In genomic region chr20:12394786-12395185, GRCh38 we compare ENCODE assay signal across 16 cellular contexts.
DNase-seq lines count a peak whose midpoint lies in the region; ATAC-seq, FAIRE-seq and TF ChIP-seq lines count a peak whose summit lies in the region.
"Had no signal": no experiment of that assay in that cellular context is flagged by ENCODE, and none has a peak within 500 bp of the region (broad histone marks: within the 10 kb centered on the region; RNA-seq: fewer than 3 reads in every experiment).

No MANE protein-coding gene starts in this region.

- POLR2A ChIA-PET in HepG2 (lab: Yijun Ruan, JAX) (no interaction called here), PC-9 (lab: Charles Lee; ENCODE audit: unreplicated experiment) (no interaction called here)

- H3K79me2 ChIP-seq in HepG2 (ENCODE audit: insufficient read depth, low read length) = no peaks in the 10 kb centered on the region
- no peaks in the 10 kb centered on the region for H3K79me2 ChIP-seq in PC-9 (ENCODE audit: low read depth)

- H3K9me3 ChIP-seq in HepG2 (ENCODE audit: low read length) = no peaks in the 10 kb centered on the region
- H3K9me3 ChIP-seq in right lobe of liver = no peaks in the 10 kb centered on the region
- peaks cover 3% of the 10 kb centered on the region; the same call in 1 of the 2 replicates for H3K9me3 ChIP-seq in PC-9 (ENCODE audit: insufficient read depth, low read depth)
- H3K9me3 ChIP-seq: psoas muscle, tibial artery had no signal

- no peaks in the 10 kb centered on the region; the same call in 1 of the 2 replicates for H3K9me2 ChIP-seq in PC-9 (ENCODE audit: insufficient read depth)

- H2AFZ ChIP-seq in HepG2 (ENCODE audit: low read length) (no peak overlapping the region), PC-9 (no peak overlapping the region)

- H3K27me3 ChIP-seq in HepG2 (ENCODE audit: control insufficient read depth in 1 of 2, insufficient read depth in 2 of 2, low read length in 2 of 2) (no peaks in the 10 kb centered on the region), right lobe of liver (no peaks in the 10 kb centered on the region), PC-9 (ENCODE audit: insufficient read depth, low read depth) (no peaks in the 10 kb centered on the region)
- H3K27me3 ChIP-seq: tibial artery had no signal

- in situ Hi-C loops in HepG2 (cut with HindIII; ENCODE audit: extremely low pct_ligation_motif_present, low pct_unique_long_range_greater_than_20kb) = no loop called here

- intact Hi-C loops in HepG2 (cut with micrococcal nuclease; ENCODE audit: unreplicated experiment) = no loop called here
- intact Hi-C loops in right lobe of liver (cut with DNase I) = no loop called here
- intact Hi-C loops in PC-9 (cut with micrococcal nuclease; ENCODE audit: unreplicated experiment) = no loop called here

- H3K4me2 ChIP-seq in HepG2 (ENCODE audit: low read depth, low read length) = no peak overlapping the region
- H3K4me2 ChIP-seq in PC-9 = peak overlapping the region; percentile 32; the same call in 1 of the 2 replicates

- ATAC-seq in HepG2 (peak; percentile 85), right lobe of liver (no peak), HG03045 (IDR thresholded peaks at IDR 0.05; ENCODE audit: unreplicated experiment) (no peak)
- ATAC-seq: left lobe of liver, psoas muscle had no signal

- TF ChIP-seq CTCF in HepG2 (CRISPR knock-in tag; IDR thresholded peaks at IDR 0.05) = peak; percentile 35
- TF ChIP-seq CTCF in right lobe of liver (IDR thresholded peaks at IDR 0.05) = no peak
- TF ChIP-seq CTCF in PC-9 (conservative IDR thresholded peaks at IDR 0.05) = no peak
- TF ChIP-seq CTCF in fibroblast of villous mesenchyme (IDR thresholded peaks at IDR 0.05; ENCODE audit: insufficient read depth, low read depth, low read length) = peak; percentile 6

- FAIRE-seq in HepG2 (lab: Jason Lieb, UNC) = no peak
- FAIRE-seq: astrocyte had no signal

- TF ChIP-seq EP300 in HepG2 (IDR thresholded peaks at IDR 0.05; ENCODE audit: low read depth in 2 of 2, low read length in 2 of 2) = no peak
- TF ChIP-seq EP300 in HepG2 (CRISPR knock-in tag; IDR thresholded peaks at IDR 0.05; ENCODE audit: borderline replicate concordance) = no peak

- H3K36me3 ChIP-seq in HepG2 (replicated peaks in 1 of 2; ENCODE audit: control insufficient read depth in 1 of 2, insufficient read depth in 2 of 2, low read length in 2 of 2) (no peaks in the 10 kb centered on the region), right lobe of liver (no peaks in the 10 kb centered on the region), PC-9 (ENCODE audit: low read depth) (no peaks in the 10 kb centered on the region)
- H3K36me3 ChIP-seq: tibial artery had no signal

- H3K4me3 ChIP-seq in HepG2 (replicated peaks in 1 of 3; ENCODE audit: insufficient read depth in 1 of 3, low read depth in 2 of 3, low read length in 3 of 3) = no peak overlapping the region
- no peak overlapping the region for H3K4me3 ChIP-seq in right lobe of liver
- no peak overlapping the region for H3K4me3 ChIP-seq in PC-9
- H3K4me3 ChIP-seq in fibroblast of villous mesenchyme (ENCODE audit: low read depth, low read length) = no peak overlapping the region
- H3K4me3 ChIP-seq: psoas muscle, tibial artery had no signal

- peaks cover 16% of the 10 kb centered on the region; the same call in 1 of the 2 replicates for H3F3A ChIP-seq in PC-9 (ENCODE audit: insufficient read depth, low read depth)

- DNase-seq in HepG2 (ENCODE audit: low spot score) (no peak), right lobe of liver (no peak), PC-9 (peak in 1 of 2 experiments; percentile 39), fibroblast of villous mesenchyme (ENCODE audit: low read depth) (peak; percentile 29), foreskin melanocyte (no peak), NOMO-1 (lab: John Stamatoyannopoulos, UW; ENCODE audit: unreplicated experiment in 2 of 2) (no peak)
- DNase-seq in activated CD8-positive, alpha-beta memory T cell treated with anti-CD3 and anti-CD28 coated beads for 24 hours = no peak
- DNase-seq: activated CD4-positive, alpha-beta T cell treated with anti-CD3 and anti-CD28 coated beads, Interleukin-2, amount 10 ng/mL, durations not matched to agents 7 days and 5 days; NCI-H1048; NCI-H446; psoas muscle; stimulated activated CD4-positive, alpha-beta T cell treated with anti-CD3 and anti-CD28 coated beads, Interleukin-2, amount 100 ng/mL, for 24 hours; tibial artery had no signal

- H4K20me1 ChIP-seq in HepG2 (ENCODE audit: insufficient read depth, low read length) = no peaks in the 10 kb centered on the region
- H4K20me1 ChIP-seq in PC-9 (ENCODE audit: insufficient read depth) = no peaks in the 10 kb centered on the region

- H3K27ac ChIP-seq in HepG2 (ENCODE audit: extremely low read length, insufficient read depth, low read length) (no peak overlapping the region), right lobe of liver (no peak overlapping the region), PC-9 (peak overlapping the region; percentile 48; the same call in 1 of the 2 replicates)
- H3K27ac ChIP-seq: psoas muscle, tibial artery had no signal

- 4% methylated on average over 4 of the region's 4 CpGs for WGBS in HepG2 (ENCODE audit: low lambda C conversion rate)
- WGBS in right lobe of liver (ENCODE audit: insufficient coverage, low coverage, low lambda C conversion rate, missing lambda C conversion rate) = 65% methylated on average over 4 of the region's 4 CpGs

- no peak for TF ChIP-seq RAD21 in HepG2 (CRISPR knock-in tag; IDR thresholded peaks at IDR 0.05)

- TF ChIP-seq POLR2A in HepG2 (IDR thresholded peaks at IDR 0.05; ENCODE audit: insufficient read depth in 1 of 2, low read depth in 2 of 2, low read length in 2 of 2) (no peak), right lobe of liver (IDR thresholded peaks at IDR 0.05) (no peak)

- BruUV-seq in HepG2 (replicated peaks; lab: Mats Ljungman, UMichigan) = no TSS peak
- BruUV-seq in PC-9 (replicated peaks; lab: Mats Ljungman, UMichigan) = no TSS peak

- CTCF ChIA-PET in HepG2 (lab: Yijun Ruan, JAX; ENCODE audit: low intra/inter-chr PET ratio, low total read pairs) (no interaction called here), PC-9 (lab: Charles Lee) (interaction anchor here (0.6 kb wide), 1 partner anchor 413 kb away, joined by 5 read pairs; no protein-coding TSS in a partner anchor)

- H3K9ac ChIP-seq in HepG2 (ENCODE audit: insufficient read depth, low read depth, low read length) = no peak overlapping the region

- H3K4me1 ChIP-seq in HepG2 (ENCODE audit: insufficient read depth, low read length) (no peaks in the 10 kb centered on the region), right lobe of liver (no peaks in the 10 kb centered on the region), PC-9 (replicated peaks; ENCODE audit: insufficient read depth) (peaks cover 24% of the 10 kb centered on the region)
- H3K4me1 ChIP-seq: psoas muscle, tibial artery had no signal

TF ChIP-seq in HepG2, 621 proteins besides CTCF, POLR2A, EP300 and RAD21:
- no peak for TF ChIP-seq MNT (IDR thresholded peaks at IDR 0.05)
- 0 out of 2 replicates have a peak, but pooled peaks have one; percentile 27 for TF ChIP-seq STAG1 (CRISPR knock-in tag; IDR thresholded peaks at IDR 0.05)

Comparison
In these comparisons a context has a peak if more than half of its experiments do, and no peak if none do; other contexts are left out.
1. CTCF ChIP-seq: peak in HepG2 (single experiment) and fibroblast of villous mesenchyme (single experiment); none in right lobe of liver (0 of 4) and PC-9 (single experiment).